16 cellular contexts compared by ENCODE assay signal in the genomic region with DNA sequence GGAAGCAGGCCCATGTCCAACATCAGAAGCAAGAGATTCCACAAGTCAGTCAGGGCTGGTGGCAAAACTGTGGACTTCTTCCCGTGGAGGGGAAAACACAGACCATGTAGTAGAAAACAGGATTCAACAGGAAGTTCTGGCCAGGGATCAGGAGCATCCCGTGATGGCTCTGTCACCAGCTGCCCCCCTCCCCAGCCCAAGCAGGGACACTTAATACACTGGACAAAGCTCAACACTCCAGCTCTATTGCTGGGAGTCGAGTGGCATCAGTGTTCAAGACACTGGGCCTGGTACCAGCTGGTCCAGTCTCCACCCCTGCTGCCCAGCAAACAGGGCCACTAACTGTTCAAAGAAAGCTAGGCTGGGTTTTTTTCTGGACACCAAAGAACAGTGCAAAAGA. TPM values are rescaled to one million over a fixed set of nuclear protein-coding genes. Genes with fewer than 3 reads are reported as not detected.
DNase-seq lines count a peak whose midpoint lies in the region; ATAC-seq and TF ChIP-seq lines count a peak whose summit lies in the region.
"Had no signal": no experiment of that assay in that cellular context is flagged by ENCODE, and none has a peak within 500 bp of the region (broad histone marks: within the 10 kb centered on the region; RNA-seq: fewer than 3 reads in every experiment).

No MANE protein-coding gene starts in this region.

- H3K36me3 ChIP-seq in hepatocyte (replicated peaks; ENCODE audit: insufficient read depth, low read depth): no peaks in the 10 kb centered on the region
- H3K36me3 ChIP-seq in lower lobe of right lung: no peaks in the 10 kb centered on the region
- H3K36me3 ChIP-seq: BE2C had no signal

- H3K4me1 ChIP-seq in hepatocyte (ENCODE audit: insufficient read depth) (peaks cover 65% of the 10 kb centered on the region), lower lobe of right lung (peaks cover 30% of the 10 kb centered on the region)
- H3K4me1 ChIP-seq: BE2C had no signal

- no peaks in the 10 kb centered on the region for H3K9me2 ChIP-seq in hepatocyte (replicated peaks; ENCODE audit: insufficient read depth)
- H3K9me2 ChIP-seq: SK-N-SH had no signal

- ATAC-seq in WTC11 (no peak), HG02623 (IDR thresholded peaks at IDR 0.05; ENCODE audit: unreplicated experiment) (no peak), lower lobe of right lung (no peak)
- ATAC-seq: K562 had no signal

- no peaks in the 10 kb centered on the region for H3K9me3 ChIP-seq in hepatocyte (ENCODE audit: low read depth)
- H3K9me3 ChIP-seq in lower lobe of right lung: no peaks in the 10 kb centered on the region
- H3K9me3 ChIP-seq: BE2C, SK-N-SH had no signal

- CTCF ChIA-PET in WTC11 (lab: Charles Lee): interaction anchor here (1.5 to 19.0 kb wide), 4 partner anchors 12 to 84 kb away, joined by 5 to 307 read pairs (median 9); no protein-coding TSS in a partner anchor

- no peak overlapping the region for H3K4me3 ChIP-seq in hepatocyte
- H3K4me3 ChIP-seq in lower lobe of right lung: no peak overlapping the region
- H3K4me3 ChIP-seq: K562 had no signal

- no peaks in the 10 kb centered on the region for H3K9me3 Mint-ChIP-seq in WTC11
- H3K9me3 Mint-ChIP-seq in type B pancreatic cell: no peaks in the 10 kb centered on the region

- peaks cover 40% of the 10 kb centered on the region for H3K79me2 ChIP-seq in hepatocyte

- H3K27ac ChIP-seq in hepatocyte (peak overlapping the region; percentile 94), lower lobe of right lung (no peak overlapping the region)

- WGBS in hepatocyte (ENCODE audit: low lambda C conversion rate, missing lambda C conversion rate): 53% methylated on average over 3 of the region's 3 CpGs

- no peak overlapping the region for H3K4me3 Mint-ChIP-seq in WTC11
- H3K4me3 Mint-ChIP-seq in type B pancreatic cell: peak overlapping the region; percentile 16

- DNase-seq in WTC11 (ENCODE audit: low spot score) (no peak), hepatocyte (ENCODE audit: low spot score) (no peak), nucleus accumbens (lab: John Stamatoyannopoulos, UW) (peak in 52 of 56 donors; percentile 28 to 96 (median 80)), type B pancreatic cell (ENCODE audit: extremely low spot score, unreplicated experiment) (no peak), lower lobe of right lung (no peak), NCI-H526 (lab: John Stamatoyannopoulos, UW) (no peak)
- DNase-seq: activated CD4-positive, alpha-beta T cell treated with anti-CD3 and anti-CD28 coated beads for 48 hours; activated naive CD4-positive, alpha-beta T cell treated with Interleukin-2 at 50 U/mL for 16 hours; BE2C; mesenchymal stem cell; NCI-H1092; NCI-H748 treated with DMSO at 0.1 percent for 48 hours; SK-N-SH; stimulated activated CD4-positive, alpha-beta T cell treated with anti-CD3 and anti-CD28 coated beads, Interleukin-4, amount 100 ng/mL, for 1 hour had no signal

- POLR2A ChIA-PET in WTC11 (lab: Charles Lee): interaction anchor here (1.1 kb wide), 1 partner anchor 14 kb away, joined by 3 read pairs; no protein-coding TSS in a partner anchor

- H3K4me1 Mint-ChIP-seq in WTC11 (peaks cover 70% of the 10 kb centered on the region), type B pancreatic cell (ENCODE audit: unreplicated experiment) (peaks cover 42% of the 10 kb centered on the region)

- peak overlapping the region; percentile 71; the same call in 1 of the 2 replicates for H3K27ac Mint-ChIP-seq in WTC11
- no peak overlapping the region for H3K27ac Mint-ChIP-seq in type B pancreatic cell

- H2AFZ ChIP-seq in hepatocyte: no peak overlapping the region

- H3K4me2 ChIP-seq in hepatocyte: peak overlapping the region; percentile 37
- H3K4me2 ChIP-seq: SK-N-SH had no signal

- intact Hi-C loops in lower lobe of right lung (cut with DNase I): no loop called here

- H3K36me3 Mint-ChIP-seq in WTC11 (no peaks in the 10 kb centered on the region), type B pancreatic cell (no peaks in the 10 kb centered on the region)

- H4K20me1 ChIP-seq in hepatocyte (ENCODE audit: insufficient read depth, poor library complexity, severe bottlenecking): no peaks in the 10 kb centered on the region

- H3K27me3 Mint-ChIP-seq in WTC11 (ENCODE audit: low read depth): peaks cover 7% of the 10 kb centered on the region
- H3K27me3 Mint-ChIP-seq in type B pancreatic cell: peaks cover 8% of the 10 kb centered on the region

- TF ChIP-seq CTCF in WTC11 (IDR thresholded peaks at IDR 0.05) (no peak), hepatocyte (IDR thresholded peaks at IDR 0.05; ENCODE audit: poor library complexity) (no peak), type B pancreatic cell (conservative IDR thresholded peaks at IDR 0.05) (no peak), lower lobe of right lung (IDR thresholded peaks at IDR 0.05) (no peak)

- H3K27me3 ChIP-seq in hepatocyte (no peaks in the 10 kb centered on the region), lower lobe of right lung (ENCODE audit: low read depth) (peaks cover 7% of the 10 kb centered on the region)

TF ChIP-seq in WTC11, 78 proteins besides CTCF, POLR2A, EP300 and RAD21:
- TF ChIP-seq E2F1 (CRISPR knock-in tag; IDR thresholded peaks at IDR 0.05) (no peak), JAZF1 (CRISPR knock-in tag; IDR thresholded peaks at IDR 0.05) (no peak), E2F4 (CRISPR knock-in tag; IDR thresholded peaks at IDR 0.05; ENCODE audit: borderline replicate concordance, low read depth) (no peak), CBFB (CRISPR knock-in tag; IDR thresholded peaks at IDR 0.05; ENCODE audit: low read depth) (no peak), ZNF281 (CRISPR knock-in tag; IDR thresholded peaks at IDR 0.05) (no peak), TCF7 (CRISPR knock-in tag; IDR thresholded peaks at IDR 0.05; ENCODE audit: low read depth) (no peak), GTF2I (CRISPR knock-in tag; conservative IDR thresholded peaks at IDR 0.05) (no peak), SP1 (CRISPR knock-in tag; conservative IDR thresholded peaks at IDR 0.05) (no peak), OVOL2 (CRISPR knock-in tag; IDR thresholded peaks at IDR 0.05; ENCODE audit: borderline replicate concordance) (no peak)

RNA-seq across cellular contexts. Expression of gene SLC45A3, which starts 3.7 kb away (rescaled TPM):
- 14.8 to 15.2 TPM (median 15.0 TPM) in 3 replicates for total RNA-seq in WTC11 (2021)
- 10.0 and 12.2 TPM in 2 replicates for total RNA-seq in hepatocyte
- polyA plus RNA-seq in hepatocyte: 4.6 and 4.8 TPM in 2 replicates
- 3.9 and 4.2 TPM in 2 replicates for total RNA-seq in type B pancreatic cell (ENCODE audit: low replicate concordance)
- total RNA-seq in lower lobe of right lung: 6.8 TPM

RNA-seq across cellular contexts. Expression of gene ELK4, which starts 44.8 kb away (rescaled TPM):
- total RNA-seq in WTC11 (2021): 34.4 to 39.0 TPM (median 37.5 TPM) in 3 replicates
- total RNA-seq in hepatocyte: 16.0 and 19.1 TPM in 2 replicates
- 4.7 and 6.1 TPM in 2 replicates for polyA plus RNA-seq in hepatocyte
- 20.9 and 27.6 TPM in 2 replicates for total RNA-seq in type B pancreatic cell (ENCODE audit: low replicate concordance)
- 62.8 TPM for total RNA-seq in lower lobe of right lung

Comparison
In these comparisons a context has a peak if more than half of its experiments do, and no peak if none do; other contexts are left out.
1. DNase-seq: peak in nucleus accumbens (52 of 56); none in WTC11 (single experiment), hepatocyte (single experiment), type B pancreatic cell (single experiment), lower lobe of right lung (single experiment) and NCI-H526 (0 of 2).